19 cellular contexts compared by ENCODE assay signal in genomic region chr7:91837397-91838070, GRCh38.
"Had no signal": no experiment of that assay in that cellular context is flagged by ENCODE, and none has a peak within 500 bp of the region (broad histone marks: within the 10 kb centered on the region; RNA-seq: fewer than 3 reads in every experiment).

No MANE protein-coding gene starts in this region.

- H3K27me3 Mint-ChIP-seq: activated CD4-positive, alpha-beta T cell treated with anti-CD3 and anti-CD28 coated beads, Interleukin-2, amount 10 ng/mL, durations not matched to agents 7 days and 5 days; brain; central memory CD8-positive, alpha-beta T cell had no signal

- H3K4me1 ChIP-seq: colonic mucosa, testis, upper lobe of left lung had no signal

- H3K9me3 ChIP-seq: colonic mucosa, testis had no signal

- ATAC-seq: activated CD8-positive, alpha-beta T cell treated with anti-CD3 and anti-CD28 coated beads, Interleukin-2, amount 10 ng/mL, durations not matched to agents 7 days and 5 days; activated T-cell treated with anti-CD3 and anti-CD28 coated beads, Interleukin-2, amount 50 U/mL, for 4 hours; left lobe of liver had no signal

- H3K4me3 ChIP-seq: colonic mucosa, testis, upper lobe of left lung had no signal

- H3K27me3 ChIP-seq: colonic mucosa, testis, upper lobe of left lung had no signal

- H3K27ac ChIP-seq: colonic mucosa, testis, upper lobe of left lung had no signal

- FAIRE-seq: keratinocyte had no signal

- H3K9me3 Mint-ChIP-seq: central memory CD8-positive, alpha-beta T cell had no signal

- H3K4me3 Mint-ChIP-seq: activated CD4-positive, alpha-beta T cell treated with anti-CD3 and anti-CD28 coated beads, Interleukin-2, amount 10 ng/mL, durations not matched to agents 7 days and 5 days; activated CD8-positive, alpha-beta T cell treated with anti-CD3 and anti-CD28 coated beads, Interleukin-2, amount 10 ng/mL, durations not matched to agents 7 days and 5 days; activated naive CD4-positive, alpha-beta T cell treated with anti-CD3 and anti-CD28 coated beads for 36 hours; activated T-cell treated with anti-CD3 and anti-CD28 coated beads, Interleukin-2, amount 50 U/mL, for 4 hours; brain; central memory CD8-positive, alpha-beta T cell had no signal

- H3K4me1 Mint-ChIP-seq: activated CD4-positive, alpha-beta T cell treated with anti-CD3 and anti-CD28 coated beads, Interleukin-2, amount 10 ng/mL, durations not matched to agents 7 days and 5 days; central memory CD8-positive, alpha-beta T cell had no signal

- H3K36me3 ChIP-seq: colonic mucosa, upper lobe of left lung had no signal

- DNase-seq: activated CD4-positive, alpha-beta T cell treated with anti-CD3 and anti-CD28 coated beads, Interleukin-2, amount 10 ng/mL, durations not matched to agents 7 days and 5 days; activated CD4-positive, CD25-positive, alpha-beta regulatory T cell; activated CD8-positive, alpha-beta memory T cell treated with anti-CD3 and anti-CD28 coated beads, Interleukin-2, amount 50 U/mL, for 4 hours; activated CD8-positive, alpha-beta T cell treated with anti-CD3 and anti-CD28 coated beads, Interleukin-2, amount 10 ng/mL, durations not matched to agents 7 days and 5 days; activated naive CD4-positive, alpha-beta T cell treated with anti-CD3 and anti-CD28 coated beads for 36 hours; activated T-cell treated with anti-CD3 and anti-CD28 coated beads, Interleukin-2, amount 50 U/mL, for 4 hours; colonic mucosa; foreskin melanocyte; glutamatergic neuron; mammary epithelial cell; occipital lobe; T-helper 1 cell; T-helper 9 cell; testis; upper lobe of left lung had no signal

- H3K27ac Mint-ChIP-seq: activated CD4-positive, alpha-beta T cell treated with anti-CD3 and anti-CD28 coated beads, Interleukin-2, amount 10 ng/mL, durations not matched to agents 7 days and 5 days; activated CD8-positive, alpha-beta T cell treated with anti-CD3 and anti-CD28 coated beads, Interleukin-2, amount 10 ng/mL, durations not matched to agents 7 days and 5 days; activated naive CD4-positive, alpha-beta T cell treated with anti-CD3 and anti-CD28 coated beads for 36 hours; brain had no signal
